In the genomic region with DNA sequence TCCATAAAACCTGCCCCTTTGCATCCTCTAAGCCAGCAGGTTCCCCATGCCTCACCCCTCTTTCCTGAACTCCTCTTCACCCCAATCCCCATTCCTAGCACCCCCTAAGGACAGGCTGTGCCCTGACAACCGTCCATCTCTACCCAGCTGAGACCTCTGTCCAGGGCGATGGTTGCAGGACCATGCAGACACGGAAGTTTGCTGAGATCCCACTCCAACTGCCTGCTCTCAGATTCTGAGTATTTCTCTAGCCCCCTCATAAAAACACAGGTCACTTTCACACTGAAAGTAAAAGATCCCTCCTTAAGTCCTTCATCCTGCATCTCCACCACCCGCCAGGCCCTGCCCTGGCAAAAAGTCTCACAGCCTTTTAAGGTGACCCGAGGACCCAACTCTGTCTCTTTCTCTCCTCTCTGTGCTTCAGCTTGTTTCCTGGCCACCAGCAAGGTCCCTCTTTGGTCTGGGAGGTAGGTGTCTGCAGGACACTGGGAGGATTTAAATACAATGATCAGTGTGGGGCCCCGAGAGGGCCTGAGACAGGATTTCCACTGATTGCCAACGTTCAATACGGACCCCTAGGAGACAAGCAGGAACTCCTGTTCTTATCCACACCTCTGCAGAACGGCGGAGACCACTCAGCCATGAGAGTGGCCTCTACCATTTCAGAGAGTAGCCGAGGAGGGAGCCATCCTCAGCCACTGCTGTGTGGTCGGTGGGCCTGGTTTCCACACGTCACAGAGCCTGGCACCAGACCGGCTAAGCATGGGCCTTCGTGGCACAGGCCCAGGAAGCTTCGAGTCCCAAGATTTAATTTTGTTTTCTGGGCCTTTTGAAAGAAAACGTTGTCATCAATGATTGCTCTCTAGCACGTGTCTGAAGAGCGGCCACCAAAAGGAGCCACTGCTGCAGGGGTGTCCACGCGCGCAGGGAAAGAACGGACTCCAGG, we compare ENCODE assay signal across 10 cellular contexts. TPM values are rescaled to one million over a fixed set of nuclear protein-coding genes. Genes with fewer than 3 reads are reported as not detected.
DNase-seq lines count a peak whose midpoint lies in the region; ATAC-seq and TF ChIP-seq lines count a peak whose summit lies in the region.
"Had no signal": no experiment of that assay in that cellular context is flagged by ENCODE, and none has a peak within 500 bp of the region (broad histone marks: within the 10 kb centered on the region; RNA-seq: fewer than 3 reads in every experiment).

No MANE protein-coding gene starts in this region.

- H3K18ac ChIP-seq in trophoblast cell (ENCODE audit: low read length) = peak overlapping the region; percentile 95

- H3K79me2 ChIP-seq in trophoblast cell (ENCODE audit: control insufficient read depth, insufficient read depth, low read length, poor library complexity) = peaks cover 34% of the 10 kb centered on the region

- H2BK120ac ChIP-seq in trophoblast cell (ENCODE audit: insufficient read depth, low read length, poor library complexity) = peak overlapping the region; percentile 99

- no peaks in the 10 kb centered on the region for H3K36me3 Mint-ChIP-seq in CD8-positive, alpha-beta T cell
- H3K36me3 Mint-ChIP-seq in endothelial cell (ENCODE audit: low read depth, unreplicated experiment) = no peaks in the 10 kb centered on the region
- no peaks in the 10 kb centered on the region for H3K36me3 Mint-ChIP-seq in nephron progenitor cell (ENCODE audit: low read depth)

- no peaks in the 10 kb centered on the region for H3K27me3 Mint-ChIP-seq in CD8-positive, alpha-beta T cell (ENCODE audit: low read depth)
- H3K27me3 Mint-ChIP-seq in endothelial cell (ENCODE audit: unreplicated experiment) = peaks cover 10% of the 10 kb centered on the region
- H3K27me3 Mint-ChIP-seq in nephron progenitor cell (ENCODE audit: low read depth, poor library complexity) = no peaks in the 10 kb centered on the region

- no peaks in the 10 kb centered on the region for H3K36me3 ChIP-seq in CD8-positive, alpha-beta T cell (ENCODE audit: insufficient read depth, low read length)
- no peaks in the 10 kb centered on the region for H3K36me3 ChIP-seq in trophoblast cell (ENCODE audit: control insufficient read depth in 1 of 2, insufficient read depth in 2 of 2, low read length in 2 of 2)

- ATAC-seq in CD8-positive, alpha-beta T cell = no peak
- no peak for ATAC-seq in HG03025 (IDR thresholded peaks at IDR 0.05; ENCODE audit: low FRiP score, unreplicated experiment)

- no peak overlapping the region for H3K4me2 ChIP-seq in trophoblast cell (ENCODE audit: low read length)

- no peak overlapping the region for H3K27ac ChIP-seq in CD8-positive, alpha-beta T cell (ENCODE audit: low read depth, low read length)
- peak overlapping the region; percentile 98 for H3K27ac ChIP-seq in trophoblast cell (ENCODE audit: low read depth, low read length)

- no peak for DNase-seq in CD8-positive, alpha-beta T cell
- DNase-seq in NB4 (ENCODE audit: low read depth) = no peak
- DNase-seq in endothelial cell (ENCODE audit: low spot score) = no peak
- DNase-seq in trophoblast cell = no peak
- no peak for DNase-seq in nephron progenitor cell
- DNase-seq in NCI-H1092 (lab: John Stamatoyannopoulos, UW) = no peak
- DNase-seq: caudate nucleus, NCI-H2171 treated with DMSO at 0.1 percent for 48 hours had no signal

- H3K4me1 Mint-ChIP-seq in CD8-positive, alpha-beta T cell (ENCODE audit: low read depth) = peaks cover 26% of the 10 kb centered on the region
- H3K4me1 Mint-ChIP-seq in endothelial cell (ENCODE audit: unreplicated experiment) = peaks cover 25% of the 10 kb centered on the region
- peaks cover 62% of the 10 kb centered on the region for H3K4me1 Mint-ChIP-seq in nephron progenitor cell

- H4K8ac ChIP-seq in trophoblast cell (ENCODE audit: low read depth, low read length) = peak overlapping the region; percentile 92

- H3K23ac ChIP-seq in trophoblast cell (ENCODE audit: low read length) = no peak overlapping the region

- no peaks in the 10 kb centered on the region for H3K9me3 ChIP-seq in CD8-positive, alpha-beta T cell (ENCODE audit: low read length)
- peaks cover 2% of the 10 kb centered on the region for H3K9me3 ChIP-seq in trophoblast cell (ENCODE audit: insufficient read depth, low read depth, low read length)

- H3K27me3 ChIP-seq in CD8-positive, alpha-beta T cell (ENCODE audit: insufficient read depth, low read length) = no peaks in the 10 kb centered on the region
- no peaks in the 10 kb centered on the region for H3K27me3 ChIP-seq in trophoblast cell (ENCODE audit: insufficient read depth, low read length)

- TF ChIP-seq CTCF in CD8-positive, alpha-beta T cell (IDR thresholded peaks at IDR 0.05) = no peak
- TF ChIP-seq CTCF in NB4 (IDR thresholded peaks at IDR 0.05; ENCODE audit: low read depth, low read length) (no peak), endothelial cell (IDR thresholded peaks at IDR 0.05; ENCODE audit: unreplicated experiment) (no peak), nephron progenitor cell (IDR thresholded peaks at IDR 0.05) (no peak)

- intact Hi-C loops in CD8-positive, alpha-beta T cell (cut with DNase I, micrococcal nuclease) = no loop called here

- WGBS in trophoblast cell (ENCODE audit: extremely low coverage, insufficient coverage, insufficient read length) = no CpG with 5 or more reads among the region's 23 CpGs

- peak overlapping the region; percentile 97 for H3K14ac ChIP-seq in trophoblast cell (ENCODE audit: low read length)

- H3K79me1 ChIP-seq in trophoblast cell (ENCODE audit: low read length) = peaks cover 94% of the 10 kb centered on the region

- H2AFZ ChIP-seq in trophoblast cell (ENCODE audit: insufficient read depth, low read length, poor library complexity) = peak overlapping the region; percentile 48

- peak overlapping the region; percentile 85 for H3K4ac ChIP-seq in trophoblast cell (ENCODE audit: low read depth, low read length)

- H2BK12ac ChIP-seq in trophoblast cell (ENCODE audit: low read length) = peak overlapping the region; percentile 99

- H3K27ac Mint-ChIP-seq in CD8-positive, alpha-beta T cell = peak overlapping the region; percentile 49
- peak overlapping the region; percentile 73 for H3K27ac Mint-ChIP-seq in endothelial cell (ENCODE audit: unreplicated experiment)
- no peak overlapping the region for H3K27ac Mint-ChIP-seq in nephron progenitor cell

- peak overlapping the region; percentile 35 for H3K4me3 Mint-ChIP-seq in CD8-positive, alpha-beta T cell
- H3K4me3 Mint-ChIP-seq in endothelial cell (ENCODE audit: unreplicated experiment) (no peak overlapping the region), nephron progenitor cell (no peak overlapping the region)

- H2BK5ac ChIP-seq in trophoblast cell (ENCODE audit: low read depth, low read length, poor library complexity) = peak overlapping the region; percentile 99

- H3K9ac ChIP-seq in trophoblast cell (ENCODE audit: low read length) = no peak overlapping the region

- no peak for TF ChIP-seq POLR2A in NB4 (IDR thresholded peaks at IDR 0.05; ENCODE audit: extremely low read depth, insufficient read length)

- H3K9me3 Mint-ChIP-seq in CD8-positive, alpha-beta T cell = no peaks in the 10 kb centered on the region
- H3K9me3 Mint-ChIP-seq in endothelial cell (ENCODE audit: unreplicated experiment) = no peaks in the 10 kb centered on the region
- H3K9me3 Mint-ChIP-seq in nephron progenitor cell = no peaks in the 10 kb centered on the region

- H3K4me3 ChIP-seq in CD8-positive, alpha-beta T cell (ENCODE audit: low read depth, low read length) = no peak overlapping the region
- H3K4me3 ChIP-seq in NB4 (ENCODE audit: low read depth, low read length) (peak overlapping the region; percentile 32), trophoblast cell (ENCODE audit: low read depth, low read length) (no peak overlapping the region)

- H3K4me1 ChIP-seq in CD8-positive, alpha-beta T cell (ENCODE audit: insufficient read depth, low read length) = peaks cover 42% of the 10 kb centered on the region
- peaks cover 81 to 88% of the 10 kb centered on the region in 2 experiments for H3K4me1 ChIP-seq in trophoblast cell (ENCODE audit: control insufficient read depth in 1 of 2, insufficient read depth in 2 of 2, low read length in 2 of 2)

- H4K91ac ChIP-seq in trophoblast cell (ENCODE audit: low read depth, low read length) = peak overlapping the region; percentile 100

- CTCF ChIA-PET in CD8-positive, alpha-beta T cell (lab: Charles Lee) = no interaction called here

- peak overlapping the region; percentile 100 for H2AK5ac ChIP-seq in trophoblast cell (ENCODE audit: low read length)

- POLR2A ChIA-PET in CD8-positive, alpha-beta T cell (lab: Charles Lee) = no interaction called here

- peak overlapping the region; percentile 61 for H4K12ac ChIP-seq in trophoblast cell (ENCODE audit: low read depth, low read length)

RNA-seq across cellular contexts. Expression of gene CALML3, which starts 27.9 kb away (rescaled TPM):
- total RNA-seq in CD8-positive, alpha-beta T cell = not detected
- total RNA-seq in endothelial cell (ENCODE audit: unreplicated experiment) = not detected
- polyA plus RNA-seq in trophoblast cell (2013) = not detected in 2 replicates
- total RNA-seq: epithelial cell of proximal tubule had no signal

RNA-seq across cellular contexts. Expression of gene CALML5, which starts 53.3 kb away (rescaled TPM):
- total RNA-seq in CD8-positive, alpha-beta T cell = not detected
- not detected for total RNA-seq in endothelial cell (ENCODE audit: unreplicated experiment)
- 0.07 and 0.14 TPM in 2 replicates for polyA plus RNA-seq in trophoblast cell (2013)
- total RNA-seq: epithelial cell of proximal tubule had no signal
